Comparison of ENCODE assay signal across 8 cellular contexts in genomic region chr3:124834723-124835718, GRCh38. TPM values are rescaled to one million over a fixed set of nuclear protein-coding genes. Genes with fewer than 3 reads are reported as not detected.
DNase-seq lines count a peak whose midpoint lies in the region; ATAC-seq and TF ChIP-seq lines count a peak whose summit lies in the region.

No MANE protein-coding gene starts in this region.

- intact Hi-C loops in upper lobe of right lung (cut with DNase I) = no loop called here

- no peaks in the 10 kb centered on the region for H3K27me3 ChIP-seq in upper lobe of right lung

- DNase-seq in AG08396 (ENCODE audit: low spot score) (peak; percentile 27), GM19238 (ENCODE audit: insufficient read length, low spot score) (peak; percentile 64), NCI-H524 (lab: John Stamatoyannopoulos, UW) (peak; percentile 56 to 81), activated T-cell treated with anti-CD3 and anti-CD28 coated beads for 1 hour (ENCODE audit: low read depth) (peak; percentile 42), erythroblast (lab: John Stamatoyannopoulos, UW) (peak; percentile 57 to 62), omental fat pad (ENCODE audit: low spot score) (no peak), upper lobe of right lung (no peak)

- peaks cover 46% of the 10 kb centered on the region for H3K4me1 ChIP-seq in upper lobe of right lung

- H3K9me3 ChIP-seq in upper lobe of right lung = no peaks in the 10 kb centered on the region

- no peaks in the 10 kb centered on the region for H3K36me3 ChIP-seq in upper lobe of right lung

- H3K4me3 ChIP-seq in upper lobe of right lung = peak overlapping the region; percentile 2

- ATAC-seq in HG03342 (IDR thresholded peaks at IDR 0.05; ENCODE audit: unreplicated experiment) (peak; percentile 95), omental fat pad (ENCODE audit: low FRiP score) (peak; percentile 76), upper lobe of right lung (peak; percentile 59)

- peak overlapping the region; percentile 52 for H3K27ac ChIP-seq in upper lobe of right lung

- TF ChIP-seq CTCF in omental fat pad (IDR thresholded peaks at IDR 0.05) (no peak), upper lobe of right lung (IDR thresholded peaks at IDR 0.05) (no peak)

- no peak for TF ChIP-seq POLR2A in erythroblast (IDR thresholded peaks at IDR 0.05; ENCODE audit: low read length)

RNA-seq across cellular contexts. Expression of gene ITGB5, which starts 52.1 kb away (rescaled TPM):
- 100 to 1,000 TPM; 155 to 452 (median 234) TPM for total RNA-seq in omental fat pad
- total RNA-seq in upper lobe of right lung = 95.1 TPM

Comparison
In these comparisons a context has a peak if more than half of its experiments do, and no peak if none do; other contexts are left out.
1. DNase-seq: peak in AG08396 (single experiment), GM19238 (single experiment), NCI-H524 (2 of 2), activated T-cell treated with anti-CD3 and anti-CD28 coated beads for 1 hour (single experiment) and erythroblast (2 of 2); none in omental fat pad (single experiment) and upper lobe of right lung (single experiment).
2. Peak in every context shown above with its lines, with median percentiles within 50 percentile points of each other: ATAC-seq.